16 cellular contexts compared by ENCODE assay signal in the genomic region with DNA sequence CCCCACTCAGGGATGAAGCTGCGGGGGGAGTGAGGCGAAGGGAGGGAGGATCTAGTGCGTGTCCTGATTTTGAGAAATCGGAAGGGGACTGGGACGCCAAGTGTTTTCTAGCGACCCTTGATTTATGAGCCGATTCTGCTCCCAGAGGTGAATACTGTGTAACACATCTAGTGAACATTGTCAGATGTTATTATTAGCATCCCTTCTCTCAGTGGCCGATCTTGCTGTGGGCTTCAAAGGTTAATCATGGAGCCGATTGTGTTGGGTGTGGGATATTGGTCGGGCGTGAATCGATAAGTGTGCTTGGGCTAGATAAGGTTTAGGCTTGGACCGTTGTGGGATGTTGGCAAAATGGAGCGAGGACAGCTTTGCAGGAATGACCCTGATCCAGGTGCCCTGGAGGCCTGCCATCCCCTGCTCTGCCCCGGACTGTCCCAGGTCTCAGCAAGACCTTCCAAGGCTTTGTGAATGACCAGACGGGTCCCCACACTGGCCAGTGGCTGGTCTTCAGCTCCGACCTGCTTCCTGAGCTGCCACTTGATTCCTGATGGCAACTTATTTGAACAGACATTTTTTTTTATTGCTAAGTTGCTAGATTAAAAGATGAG. TPM values are rescaled to one million over a fixed set of nuclear protein-coding genes. Genes with fewer than 3 reads are reported as not detected.
DNase-seq lines count a peak whose midpoint lies in the region; ATAC-seq, FAIRE-seq and TF ChIP-seq lines count a peak whose summit lies in the region.
"Had no signal": no experiment of that assay in that cellular context is flagged by ENCODE, and none has a peak within 500 bp of the region (broad histone marks: within the 10 kb centered on the region; RNA-seq: fewer than 3 reads in every experiment).

No MANE protein-coding gene starts in this region.

- TF ChIP-seq EP300 in tibial nerve (IDR thresholded peaks at IDR 0.05), result no peak

- CTCF ChIA-PET in activated CD8-positive, alpha-beta memory T cell treated with anti-CD3 and anti-CD28 coated beads, Interleukin-2, amount 10 ng/mL, durations not matched to agents 7 days and 5 days (lab: Charles Lee), result interaction anchor here (0.9 kb wide), 1 partner anchor 17 kb away, joined by 3 read pairs; no protein-coding TSS in a partner anchor
- CTCF ChIA-PET in OCI-LY7 (lab: Charles Lee; ENCODE audit: unreplicated experiment), result interaction anchor here (1.2 kb wide), 1 partner anchor 167 kb away, joined by 3 read pairs; no protein-coding TSS in a partner anchor

- no peak overlapping the region for H2AFZ ChIP-seq in OCI-LY7 (ENCODE audit: low read length)

- no peak overlapping the region for H3K4me3 Mint-ChIP-seq in activated CD8-positive, alpha-beta memory T cell treated with anti-CD3 and anti-CD28 coated beads, Interleukin-2, amount 10 ng/mL, durations not matched to agents 7 days and 5 days
- peak overlapping the region; percentile 35 for H3K4me3 Mint-ChIP-seq in endothelial cell (ENCODE audit: unreplicated experiment)
- H3K4me3 Mint-ChIP-seq in natural killer cell treated with Interleukin-12 subunit alpha and Interleukin-12 subunit beta and Interleukin-15 and Interleukin-18, amount 100 ng/mL, for 72 hours, result no peak overlapping the region

- no peaks in the 10 kb centered on the region for H3K9me3 Mint-ChIP-seq in activated CD8-positive, alpha-beta memory T cell treated with anti-CD3 and anti-CD28 coated beads, Interleukin-2, amount 10 ng/mL, durations not matched to agents 7 days and 5 days (ENCODE audit: low read depth)
- H3K9me3 Mint-ChIP-seq in endothelial cell (ENCODE audit: unreplicated experiment), result no peaks in the 10 kb centered on the region
- no peaks in the 10 kb centered on the region for H3K9me3 Mint-ChIP-seq in natural killer cell treated with Interleukin-12 subunit alpha and Interleukin-12 subunit beta and Interleukin-15 and Interleukin-18, amount 100 ng/mL, for 72 hours

- H3K36me3 Mint-ChIP-seq in activated CD8-positive, alpha-beta memory T cell treated with anti-CD3 and anti-CD28 coated beads, Interleukin-2, amount 10 ng/mL, durations not matched to agents 7 days and 5 days, result no peaks in the 10 kb centered on the region
- H3K36me3 Mint-ChIP-seq in endothelial cell (ENCODE audit: low read depth, unreplicated experiment), result no peaks in the 10 kb centered on the region
- H3K36me3 Mint-ChIP-seq in natural killer cell treated with Interleukin-12 subunit alpha and Interleukin-12 subunit beta and Interleukin-15 and Interleukin-18, amount 100 ng/mL, for 72 hours, result no peaks in the 10 kb centered on the region

- H3K9me3 ChIP-seq in OCI-LY7 (ENCODE audit: low read length), result no peaks in the 10 kb centered on the region
- H3K9me3 ChIP-seq in pancreas, result no peaks in the 10 kb centered on the region
- no peaks in the 10 kb centered on the region for H3K9me3 ChIP-seq in tibial nerve
- H3K9me3 ChIP-seq: transverse colon had no signal

- POLR2A ChIA-PET in OCI-LY7 (lab: Charles Lee), result interaction anchor here (0.5 kb wide), 1 partner anchor 10 kb away, joined by 3 read pairs; no protein-coding TSS in a partner anchor

- FAIRE-seq in pancreas (lab: Jason Lieb, UNC), result no peak
- FAIRE-seq: frontal cortex, TTC549 had no signal

- peak overlapping the region; percentile 17; the same call in 1 of the 2 replicates for H3K4me2 ChIP-seq in OCI-LY7 (ENCODE audit: low read length)

- no peak for ATAC-seq in activated CD8-positive, alpha-beta memory T cell treated with anti-CD3 and anti-CD28 coated beads, Interleukin-2, amount 10 ng/mL, durations not matched to agents 7 days and 5 days
- ATAC-seq in pancreas (peak in 3 of 4 donors; percentile 5 to 34 (median 28)), HG02642 (IDR thresholded peaks at IDR 0.05; ENCODE audit: poor library complexity, unreplicated experiment) (no peak)
- no peak for ATAC-seq in natural killer cell treated with Interleukin-12 subunit alpha and Interleukin-12 subunit beta and Interleukin-15 and Interleukin-18, amount 100 ng/mL, for 72 hours

- peak overlapping the region; percentile 1 for H3K27ac Mint-ChIP-seq in activated CD8-positive, alpha-beta memory T cell treated with anti-CD3 and anti-CD28 coated beads, Interleukin-2, amount 10 ng/mL, durations not matched to agents 7 days and 5 days
- H3K27ac Mint-ChIP-seq in endothelial cell (ENCODE audit: unreplicated experiment), result peak overlapping the region; percentile 72
- H3K27ac Mint-ChIP-seq in natural killer cell treated with Interleukin-12 subunit alpha and Interleukin-12 subunit beta and Interleukin-15 and Interleukin-18, amount 100 ng/mL, for 72 hours, result no peak overlapping the region

- no peaks in the 10 kb centered on the region for H4K20me1 ChIP-seq in OCI-LY7 (ENCODE audit: insufficient read depth, low read length)

- TF ChIP-seq CTCF in OCI-LY7 (conservative IDR thresholded peaks at IDR 0.05; ENCODE audit: low read length) (peak; percentile 38; the same call in 1 of the 2 replicates), endothelial cell (IDR thresholded peaks at IDR 0.05; ENCODE audit: unreplicated experiment) (no peak), pancreas (IDR thresholded peaks at IDR 0.05) (peak in 2 of 4 donors; percentile 0 to 1), tibial nerve (IDR thresholded peaks at IDR 0.05) (peak in 1 of 5 experiments; percentile 23)

- no peak for TF ChIP-seq POLR2A in tibial nerve (IDR thresholded peaks at IDR 0.05)

- no peak overlapping the region for H3K27ac ChIP-seq in OCI-LY7 (ENCODE audit: low read depth, low read length, poor library complexity, severe bottlenecking)
- no peak overlapping the region for H3K27ac ChIP-seq in pancreas
- no peak overlapping the region for H3K27ac ChIP-seq in tibial nerve
- H3K27ac ChIP-seq: transverse colon had no signal

- WGBS in pancreas, 2 donors, result 8% methylated on average over 17 of the region's 17 CpGs
- 15 to 18% methylated on average over 17 of the region's 17 CpGs for WGBS in tibial nerve, 2 donors

- H3K4me3 ChIP-seq in OCI-LY7 (ENCODE audit: low read depth, low read length, poor library complexity, severe bottlenecking) (no peak overlapping the region), pancreas (peak overlapping the region in 2 of 4 donors; percentile 29 to 36), tibial nerve (peak overlapping the region in 1 of 4 donors; percentile 49)

- H3K4me1 Mint-ChIP-seq in activated CD8-positive, alpha-beta memory T cell treated with anti-CD3 and anti-CD28 coated beads, Interleukin-2, amount 10 ng/mL, durations not matched to agents 7 days and 5 days, result no peaks in the 10 kb centered on the region
- peaks cover 10% of the 10 kb centered on the region for H3K4me1 Mint-ChIP-seq in endothelial cell (ENCODE audit: unreplicated experiment)
- no peaks in the 10 kb centered on the region for H3K4me1 Mint-ChIP-seq in natural killer cell treated with Interleukin-12 subunit alpha and Interleukin-12 subunit beta and Interleukin-15 and Interleukin-18, amount 100 ng/mL, for 72 hours (ENCODE audit: low read depth in 2 of 2)

- H3K79me2 ChIP-seq in OCI-LY7 (ENCODE audit: insufficient read depth, low read depth, low read length), result no peaks in the 10 kb centered on the region

- peaks cover 0 to 31% (median 0%) of the 10 kb centered on the region in 4 donors for H3K27me3 ChIP-seq in pancreas
- peaks cover 0 to 59% of the 10 kb centered on the region in 2 donors for H3K27me3 ChIP-seq in tibial nerve

- intact Hi-C loops in OCI-LY7 (cut with micrococcal nuclease; ENCODE audit: unreplicated experiment), result loop anchor here (1.0 to 10.0 kb wide), 5 partner anchors 86 to 1088 kb away; no protein-coding TSS in a partner anchor
- intact Hi-C loops in pancreas (cut with DNase I), result loop anchor here in 2 of 3 donors (10.0 kb wide), 1 partner anchor 1088 kb away; no protein-coding TSS in a partner anchor

- BruUV-seq in OCI-LY7 (replicated peaks; lab: Mats Ljungman, UMichigan), result no TSS peak

- no peak for DNase-seq in activated CD8-positive, alpha-beta memory T cell treated with anti-CD3 and anti-CD28 coated beads, Interleukin-2, amount 10 ng/mL, durations not matched to agents 7 days and 5 days
- DNase-seq in activated CD8-positive, alpha-beta memory T cell treated with anti-CD3 and anti-CD28 coated beads for 24 hours, result no peak
- DNase-seq in OCI-LY7 (ENCODE audit: low spot score) (no peak), endothelial cell (ENCODE audit: low spot score) (no peak), pancreas (no peak), tibial nerve (ENCODE audit: low spot score in 2 of 2) (no peak)
- DNase-seq in natural killer cell treated with Interleukin-12 subunit alpha and Interleukin-12 subunit beta and Interleukin-15 and Interleukin-18, amount 100 ng/mL, for 72 hours (ENCODE audit: low spot score), result no peak
- DNase-seq: effector CD4-positive, alpha-beta T cell; NCI-H526 treated with DMSO at 0.1 percent for 48 hours; SIG-M5 had no signal

- H3K27me3 Mint-ChIP-seq in activated CD8-positive, alpha-beta memory T cell treated with anti-CD3 and anti-CD28 coated beads, Interleukin-2, amount 10 ng/mL, durations not matched to agents 7 days and 5 days, result peaks cover 59% of the 10 kb centered on the region
- peaks cover 18% of the 10 kb centered on the region for H3K27me3 Mint-ChIP-seq in endothelial cell (ENCODE audit: unreplicated experiment)
- peaks cover 30 to 32% of the 10 kb centered on the region in 2 donors for H3K27me3 Mint-ChIP-seq in natural killer cell treated with Interleukin-12 subunit alpha and Interleukin-12 subunit beta and Interleukin-15 and Interleukin-18, amount 100 ng/mL, for 72 hours

- H3K9me2 ChIP-seq in OCI-LY7 (ENCODE audit: insufficient read depth, low read length), result no peaks in the 10 kb centered on the region

- peaks cover 10% of the 10 kb centered on the region for H3K4me1 ChIP-seq in OCI-LY7 (ENCODE audit: insufficient read depth, low read length, poor library complexity, severe bottlenecking)
- no peaks in the 10 kb centered on the region for H3K4me1 ChIP-seq in pancreas
- H3K4me1 ChIP-seq in tibial nerve, result peaks cover 0 to 49% (median 1%) of the 10 kb centered on the region in 4 donors

- no peaks in the 10 kb centered on the region for H3K36me3 ChIP-seq in OCI-LY7 (ENCODE audit: insufficient read depth, low read length)
- no peaks in the 10 kb centered on the region for H3K36me3 ChIP-seq in pancreas
- no peaks in the 10 kb centered on the region for H3K36me3 ChIP-seq in tibial nerve
- H3K36me3 ChIP-seq: transverse colon had no signal

RNA-seq across cellular contexts. Expression of gene AJAP1, which starts 2.2 kb away (rescaled TPM):
- not detected for total RNA-seq in activated CD8-positive, alpha-beta memory T cell treated with anti-CD3 and anti-CD28 coated beads, Interleukin-2, amount 10 ng/mL, durations not matched to agents 7 days and 5 days
- not detected in 2 replicates for total RNA-seq in OCI-LY7 (2014; rRNA removed; shearing (Covaris generic))
- total RNA-seq in OCI-LY7 (2022) (not detected in 2 replicates), endothelial cell (ENCODE audit: unreplicated experiment) (0.21 TPM), pancreas (1 to 10 TPM in 4 of 6 donors, under 1 TPM in 2; 0.40 to 4.3 (median 2.2) TPM), tibial nerve (under 1 TPM; under 0.01 to 0.21 (median 0.10) TPM)
- 1 to 10 TPM in 1 of 2 donors, under 1 TPM in 1; 0.38 to 3.1 TPM for polyA plus RNA-seq in pancreas
- total RNA-seq in natural killer cell treated with Interleukin-12 subunit alpha and Interleukin-12 subunit beta and Interleukin-15 and Interleukin-18, amount 100 ng/mL, for 72 hours, result not detected
- total RNA-seq: activated CD8-positive, alpha-beta memory T cell treated with anti-CD3 and anti-CD28 coated beads for 36 hours; Calu3 had no signal

Comparison
In these comparisons a context has a peak if more than half of its experiments do, and no peak if none do; other contexts are left out.
1. ATAC-seq: peak in pancreas (3 of 4); none in activated CD8-positive, alpha-beta memory T cell treated with anti-CD3 and anti-CD28 coated beads, Interleukin-2, amount 10 ng/mL, durations not matched to agents 7 days and 5 days (single experiment), HG02642 (single experiment) and natural killer cell treated with Interleukin-12 subunit alpha and Interleukin-12 subunit beta and Interleukin-15 and Interleukin-18, amount 100 ng/mL, for 72 hours (0 of 2).
2. H3K27ac Mint-ChIP-seq: peak in activated CD8-positive, alpha-beta memory T cell treated with anti-CD3 and anti-CD28 coated beads, Interleukin-2, amount 10 ng/mL, durations not matched to agents 7 days and 5 days (single experiment) and endothelial cell (single experiment); none in natural killer cell treated with Interleukin-12 subunit alpha and Interleukin-12 subunit beta and Interleukin-15 and Interleukin-18, amount 100 ng/mL, for 72 hours (0 of 2).